ENCODE assay signal across 26 cellular contexts in the genomic region with DNA sequence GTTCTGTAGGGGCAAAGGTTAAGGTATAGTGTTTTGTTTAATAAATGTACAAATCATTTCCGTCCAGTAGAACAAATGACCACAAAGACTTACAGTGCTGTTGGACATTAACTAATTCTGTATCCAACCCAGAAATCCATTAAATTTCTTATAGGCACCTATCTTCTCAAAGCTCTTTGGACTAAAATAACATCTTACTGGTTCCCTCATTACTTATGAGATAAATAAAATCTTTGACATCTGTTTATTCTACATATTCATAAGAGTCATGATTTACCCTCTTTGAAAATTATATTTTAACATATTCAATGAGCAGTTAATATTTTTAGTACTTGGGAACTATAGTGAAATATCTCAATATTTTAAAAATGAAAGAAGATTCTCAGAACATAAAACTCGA.
"Had no signal": no experiment of that assay in that cellular context is flagged by ENCODE, and none has a peak within 500 bp of the region (broad histone marks: within the 10 kb centered on the region; RNA-seq: fewer than 3 reads in every experiment).

No MANE protein-coding gene starts in this region.

- H3K36me3 ChIP-seq: colonic mucosa, esophagus muscularis mucosa, esophagus squamous epithelium, gastrocnemius medialis, gastroesophageal sphincter, heart left ventricle, heart right ventricle had no signal

- H3K27ac ChIP-seq: colonic mucosa, coronary artery, dorsolateral prefrontal cortex, epithelial cell of prostate, esophagus muscularis mucosa, esophagus squamous epithelium, foreskin keratinocyte, gastrocnemius medialis, gastroesophageal sphincter, heart left ventricle, heart right ventricle had no signal

- ATAC-seq: effector memory CD8-positive, alpha-beta T cell; foreskin keratinocyte; gastrocnemius medialis; gastroesophageal sphincter; heart left ventricle; heart right ventricle had no signal

- H3K9me3 ChIP-seq: colonic mucosa, esophagus muscularis mucosa, esophagus squamous epithelium, gastrocnemius medialis, gastroesophageal sphincter, heart left ventricle had no signal

- H3K4me3 ChIP-seq: colonic mucosa, coronary artery, dorsolateral prefrontal cortex, esophagus muscularis mucosa, esophagus squamous epithelium, gastrocnemius medialis, gastroesophageal sphincter, heart left ventricle, heart right ventricle had no signal

- FAIRE-seq: endometrium, endothelial cell of umbilical vein, frontal cortex had no signal

- DNase-seq: colonic mucosa; cortex of kidney; dermis blood vessel endothelial cell; dorsolateral prefrontal cortex; effector CD4-positive, alpha-beta T cell; effector CD8-positive, alpha-beta T cell; effector memory CD4-positive, alpha-beta T cell; effector memory CD8-positive, alpha-beta T cell; endodermal cell; erythroblast; esophagus squamous epithelium; foreskin fibroblast; foreskin keratinocyte; foreskin melanocyte; gastrocnemius medialis; glutamatergic neuron; head of caudate nucleus; heart left ventricle; heart right ventricle had no signal

- H3K4me1 ChIP-seq: colonic mucosa, foreskin keratinocyte, heart left ventricle had no signal

- H3K27me3 ChIP-seq: colonic mucosa, dorsolateral prefrontal cortex, esophagus muscularis mucosa, esophagus squamous epithelium, foreskin keratinocyte, gastrocnemius medialis, gastroesophageal sphincter, heart left ventricle, heart right ventricle had no signal
